Comparison of ENCODE assay signal across 30 cellular contexts in genomic region chr4:7947927-7948326, GRCh38. TPM values are rescaled to one million over a fixed set of nuclear protein-coding genes. Genes with fewer than 3 reads are reported as not detected.
DNase-seq lines count a peak whose midpoint lies in the region; ATAC-seq, FAIRE-seq and TF ChIP-seq lines count a peak whose summit lies in the region.
"Had no signal": no experiment of that assay in that cellular context is flagged by ENCODE, and none has a peak within 500 bp of the region (broad histone marks: within the 10 kb centered on the region; RNA-seq: fewer than 3 reads in every experiment).

No MANE protein-coding gene starts in this region.

- TF ChIP-seq POLR2A in HepG2 (IDR thresholded peaks at IDR 0.05; ENCODE audit: insufficient read depth in 1 of 2, low read depth in 2 of 2, low read length in 2 of 2), result no peak
- TF ChIP-seq POLR2A in right lobe of liver (IDR thresholded peaks at IDR 0.05), result no peak

- no peak overlapping the region for H2BK5ac ChIP-seq in mesendoderm (ENCODE audit: low read length)

- BruUV-seq in HepG2 (replicated peaks; lab: Mats Ljungman, UMichigan), result no TSS peak

- peaks cover 42% of the 10 kb centered on the region for H3K4me1 ChIP-seq in HepG2 (ENCODE audit: insufficient read depth, low read length)
- peaks cover 0 to 6% (median 0%) of the 10 kb centered on the region in 4 donors for H3K4me1 ChIP-seq in right lobe of liver
- peaks cover 9% of the 10 kb centered on the region for H3K4me1 ChIP-seq in mesendoderm (ENCODE audit: control insufficient read depth, low read depth, low read length)

- no peak overlapping the region for H4K8ac ChIP-seq in mesendoderm (ENCODE audit: low read depth, low read length)

- H2BK15ac ChIP-seq in mesendoderm (replicated peaks; ENCODE audit: low read depth), result no peak overlapping the region

- H3K79me2 ChIP-seq in HepG2 (ENCODE audit: insufficient read depth, low read length), result no peaks in the 10 kb centered on the region
- H3K79me2 ChIP-seq in mesendoderm (ENCODE audit: control insufficient read depth, insufficient read depth, low read length), result no peaks in the 10 kb centered on the region

- no peaks in the 10 kb centered on the region for H4K20me1 ChIP-seq in HepG2 (ENCODE audit: insufficient read depth, low read length)
- H4K20me1 ChIP-seq: BLaER1 treated with 17β-estradiol and CSF1 and Interleukin-3, amounts not matched to agents 10 nM and 100 nM had no signal

- intact Hi-C loops in HepG2 (cut with micrococcal nuclease; ENCODE audit: unreplicated experiment), result no loop called here
- intact Hi-C loops in right lobe of liver (cut with DNase I), result no loop called here

- H2AFZ ChIP-seq in HepG2 (ENCODE audit: low read length), result no peak overlapping the region
- H2AFZ ChIP-seq: GM23248 had no signal

- TF ChIP-seq CTCF in HepG2 (CRISPR knock-in tag; IDR thresholded peaks at IDR 0.05), result no peak
- no peak for TF ChIP-seq CTCF in right lobe of liver (IDR thresholded peaks at IDR 0.05)

- H3K9ac ChIP-seq in HepG2 (ENCODE audit: insufficient read depth, low read depth, low read length) (no peak overlapping the region), mesendoderm (ENCODE audit: low read length) (no peak overlapping the region)
- H3K9ac ChIP-seq: BLaER1 treated with 17β-estradiol and CSF1 and Interleukin-3, amounts not matched to agents 10 nM and 100 nM; GM23248 had no signal

- no peak overlapping the region for H3K23ac ChIP-seq in mesendoderm (ENCODE audit: low read length)

- peak; percentile 32 to 82 for ATAC-seq in activated CD4-positive, CD25-positive, alpha-beta regulatory T cell treated with anti-CD3 and anti-CD28 coated beads, Interleukin-2, amount 50 U/mL, for 24 hours
- no peak for ATAC-seq in HepG2
- ATAC-seq in right lobe of liver, result no peak
- ATAC-seq: stimulated activated memory B cell treated with anti-CD40 and anti-IgM and Interleukin-4, amounts not matched to agents 10 μg/mL and 1 μg/mL and 100 μg/mL, for 72 hours had no signal

- H3K4me3 ChIP-seq in HepG2 (replicated peaks in 1 of 3; ENCODE audit: insufficient read depth in 1 of 3, low read depth in 2 of 3, low read length in 3 of 3), result no peak overlapping the region
- no peak overlapping the region for H3K4me3 ChIP-seq in right lobe of liver
- H3K4me3 ChIP-seq in mesendoderm (ENCODE audit: low read length), result no peak overlapping the region
- H3K4me3 ChIP-seq: BLaER1 treated with 17β-estradiol and CSF1 and Interleukin-3, amounts not matched to agents 10 nM and 100 nM; GM23248 had no signal

- H3K4me2 ChIP-seq in HepG2 (ENCODE audit: low read depth, low read length) (no peak overlapping the region), mesendoderm (ENCODE audit: low read length) (no peak overlapping the region)

- no peak for TF ChIP-seq RAD21 in HepG2 (CRISPR knock-in tag; IDR thresholded peaks at IDR 0.05)

- no peak overlapping the region for H3K56ac ChIP-seq in mesendoderm (ENCODE audit: low read length)

- no peak for FAIRE-seq in HepG2 (lab: Jason Lieb, UNC)
- FAIRE-seq: endothelial cell of umbilical vein, frontal cortex, G401.6 had no signal

- H3K79me1 ChIP-seq in mesendoderm (ENCODE audit: low read length), result no peaks in the 10 kb centered on the region

- H2AK5ac ChIP-seq in mesendoderm (ENCODE audit: low read length), result peak overlapping the region; percentile 7

- TF ChIP-seq EP300 in HepG2 (IDR thresholded peaks at IDR 0.05; ENCODE audit: low read depth in 2 of 2, low read length in 2 of 2) (no peak), HepG2 (CRISPR knock-in tag; IDR thresholded peaks at IDR 0.05; ENCODE audit: borderline replicate concordance) (no peak)

- WGBS in HepG2 (ENCODE audit: low lambda C conversion rate), result 42% methylated on average over 4 of the region's 4 CpGs
- 48% methylated on average over 4 of the region's 4 CpGs for WGBS in right lobe of liver (ENCODE audit: insufficient coverage, low coverage, low lambda C conversion rate, missing lambda C conversion rate)
- no CpG with 5 or more reads among the region's 4 CpGs for WGBS in mesendoderm (ENCODE audit: extremely low coverage, insufficient coverage, low lambda C conversion rate)

- no peaks in the 10 kb centered on the region for H3K36me3 ChIP-seq in HepG2 (replicated peaks in 1 of 2; ENCODE audit: control insufficient read depth in 1 of 2, insufficient read depth in 2 of 2, low read length in 2 of 2)
- H3K36me3 ChIP-seq in right lobe of liver, result no peaks in the 10 kb centered on the region
- H3K36me3 ChIP-seq in mesendoderm (ENCODE audit: control insufficient read depth, insufficient read depth, low read length), result no peaks in the 10 kb centered on the region
- H3K36me3 ChIP-seq: BLaER1 treated with 17β-estradiol and CSF1 and Interleukin-3, amounts not matched to agents 10 nM and 100 nM; brain microvascular endothelial cell had no signal

- no peak overlapping the region for H2BK120ac ChIP-seq in mesendoderm (ENCODE audit: low read depth, low read length)

- CTCF ChIA-PET in HepG2 (lab: Yijun Ruan, JAX; ENCODE audit: low intra/inter-chr PET ratio, low total read pairs), result no interaction called here

- H3K9me3 ChIP-seq in HepG2 (ENCODE audit: low read length), result no peaks in the 10 kb centered on the region
- H3K9me3 ChIP-seq in right lobe of liver, result no peaks in the 10 kb centered on the region

- POLR2A ChIA-PET in HepG2 (lab: Yijun Ruan, JAX), result interaction anchor here (0.8 kb wide), 1 partner anchor 8 kb away, joined by 3 read pairs; the partner anchor contains the start of gene AFAP1

- H4K5ac ChIP-seq in mesendoderm (ENCODE audit: low read length), result no peak overlapping the region

- H3K27me3 ChIP-seq in HepG2 (ENCODE audit: control insufficient read depth in 1 of 2, insufficient read depth in 2 of 2, low read length in 2 of 2) (peaks cover 4 to 24% of the 10 kb centered on the region in 2 experiments; a peak in 4 of 5 replicates), right lobe of liver (no peaks in the 10 kb centered on the region), mesendoderm (ENCODE audit: insufficient read depth, low read length, poor library complexity) (no peaks in the 10 kb centered on the region)
- H3K27me3 ChIP-seq: BLaER1 treated with 17β-estradiol and CSF1 and Interleukin-3, amounts not matched to agents 10 nM and 100 nM; brain microvascular endothelial cell had no signal

- DNase-seq in activated CD4-positive, CD25-positive, alpha-beta regulatory T cell (lab: John Stamatoyannopoulos, UW), result no peak
- DNase-seq in HepG2 (ENCODE audit: low spot score) (no peak), right lobe of liver (no peak), mesendoderm (no peak), SKM-1 (lab: John Stamatoyannopoulos, UW; ENCODE audit: unreplicated experiment) (no peak), NCI-H82 treated with DMSO at 0.1 percent for 48 hours (lab: John Stamatoyannopoulos, UW; ENCODE audit: unreplicated experiment) (no peak), HT-29 (ENCODE audit: low spot score) (no peak)
- DNase-seq: activated CD4-positive, alpha-beta T cell treated with anti-CD3 and anti-CD28 coated beads, Interleukin-2, amount 10 ng/mL, durations not matched to agents 24 days and 14 days; activated CD8-positive, alpha-beta memory T cell treated with anti-CD3 and anti-CD28 coated beads, Interleukin-2, amount 50 U/mL, for 4 hours; activated gamma-delta T cell; amygdala; brain microvascular endothelial cell; Calu3; DMS79; GM23248; NCI-H1092; NCI-H1694; NCI-H446; NCI-H748 treated with DMSO at 0.1 percent for 48 hours; stimulated activated CD4-positive, alpha-beta T cell treated with anti-CD3 and anti-CD28 coated beads, Interleukin-15, amount 100 ng/mL, for 24 hours; SW 1271; T1000 had no signal

- H3K18ac ChIP-seq in mesendoderm (ENCODE audit: low read length), result peak overlapping the region; percentile 33

- in situ Hi-C loops in HepG2 (cut with HindIII; ENCODE audit: extremely low pct_ligation_motif_present, low pct_unique_long_range_greater_than_20kb), result no loop called here

- no peak overlapping the region for H3K4ac ChIP-seq in mesendoderm (ENCODE audit: low read depth, low read length)

- H3K27ac ChIP-seq in HepG2 (ENCODE audit: extremely low read length, insufficient read depth, low read length), result no peak overlapping the region
- no peak overlapping the region for H3K27ac ChIP-seq in right lobe of liver
- no peak overlapping the region for H3K27ac ChIP-seq in mesendoderm (ENCODE audit: low read depth, low read length)
- H3K27ac ChIP-seq: 22Rv1; BLaER1 treated with 17β-estradiol and CSF1 and Interleukin-3, amounts not matched to agents 10 nM and 100 nM; brain microvascular endothelial cell; GM23248; VCaP had no signal

TF ChIP-seq in HepG2, 621 proteins besides CTCF, POLR2A, EP300 and RAD21 (continues in another document):
- TF ChIP-seq ZNF446 (CRISPR knock-in tag; IDR thresholded peaks at IDR 0.05), result no peak
- no peak for TF ChIP-seq CREBL2 (CRISPR knock-in tag; IDR thresholded peaks at IDR 0.05; ENCODE audit: borderline replicate concordance)

RNA-seq across cellular contexts. Expression of gene AFAP1, which starts 8.3 kb away (rescaled TPM):
- total RNA-seq in HepG2 (2016; rRNA removed; fragmentation: Illumina TruSeq; extraction: Trizol), result 2.5 and 3.1 TPM in 2 replicates
- total RNA-seq in HepG2 (2016; cell fraction: cytosol; rRNA removed; fragmentation: Illumina TruSeq; extraction: Trizol; ENCODE audit: low read depth), result 0.91 and 1.1 TPM in 2 replicates
- total RNA-seq in HepG2 (2016; cell fraction: insoluble cytoplasmic fraction; rRNA removed; fragmentation: Illumina TruSeq; extraction: Trizol), result 2.3 and 2.5 TPM in 2 replicates
- 1.3 and 1.6 TPM in 2 replicates for total RNA-seq in HepG2 (2016; cell fraction: membrane; rRNA removed; fragmentation: Illumina TruSeq; extraction: Trizol)
- 3.2 and 3.5 TPM in 2 replicates for total RNA-seq in HepG2 (2016; cell fraction: nucleus; rRNA removed; fragmentation: Illumina TruSeq; extraction: Trizol)
- 2.0 and 2.5 TPM in 2 replicates for polyA plus RNA-seq in HepG2 (2011; rRNA removed)
- 1.4 and 1.6 TPM in 2 replicates for polyA plus RNA-seq in HepG2 (2011; cell fraction: cytosol; rRNA removed)
- 5.5 and 8.2 TPM in 2 replicates for polyA plus RNA-seq in HepG2 (2011; cell fraction: nucleus; rRNA removed)
- 2.8 and 2.9 TPM in 2 replicates for polyA plus RNA-seq in HepG2 (2012)
- 0.11 and 0.15 TPM in 2 replicates for polyA plus RNA-seq in HepG2 (2016; cell fraction: cytosol; fragmentation: Illumina TruSeq; extraction: Trizol; ENCODE audit: low read depth)
- polyA plus RNA-seq in HepG2 (2016; cell fraction: insoluble cytoplasmic fraction; fragmentation: Illumina TruSeq; extraction: Trizol; ENCODE audit: low read depth), result 1.6 and 2.1 TPM in 2 replicates
- polyA plus RNA-seq in HepG2 (2016; cell fraction: membrane; fragmentation: Illumina TruSeq; extraction: Trizol; ENCODE audit: low read depth), result 0.37 and 0.58 TPM in 2 replicates
- polyA plus RNA-seq in HepG2 (2016; cell fraction: nucleus; fragmentation: Illumina TruSeq; extraction: Trizol; ENCODE audit: insufficient read depth, low read depth), result 2.7 and 3.5 TPM in 2 replicates
- 4.5 and 14.2 TPM in 2 replicates for polyA minus RNA-seq in HepG2 (2011; rRNA and poly(A)+ RNA removed; ENCODE audit: low replicate concordance)
- polyA minus RNA-seq in HepG2 (2011; cell fraction: cytosol; rRNA and poly(A)+ RNA removed), result 2.9 and 3.2 TPM in 2 replicates
- polyA minus RNA-seq in HepG2 (2011; cell fraction: nucleus; rRNA and poly(A)+ RNA removed), result 9.5 and 11.9 TPM in 2 replicates
- 1 to 10 TPM in 5 of 6 experiments, under 1 TPM in 1; 0.95 to 3.1 (median 1.9) TPM for total RNA-seq in right lobe of liver
- polyA plus RNA-seq in mesendoderm (2013, experiment 1 of 2), result 11.2 TPM
- polyA plus RNA-seq in mesendoderm (2013, experiment 2 of 2), result 11.4 TPM
- total RNA-seq in HT-29 (2014; rRNA removed; shearing (Covaris generic)), result 2.9 and 3.7 TPM in 2 replicates

Comparison
In these comparisons a context has a peak if more than half of its experiments do, and no peak if none do; other contexts are left out.
1. ATAC-seq: peak in activated CD4-positive, CD25-positive, alpha-beta regulatory T cell treated with anti-CD3 and anti-CD28 coated beads, Interleukin-2, amount 50 U/mL, for 24 hours (2 of 2); none in HepG2 (single experiment) and right lobe of liver (0 of 4).